1 cellular context compared by ENCODE assay signal in the genomic region with DNA sequence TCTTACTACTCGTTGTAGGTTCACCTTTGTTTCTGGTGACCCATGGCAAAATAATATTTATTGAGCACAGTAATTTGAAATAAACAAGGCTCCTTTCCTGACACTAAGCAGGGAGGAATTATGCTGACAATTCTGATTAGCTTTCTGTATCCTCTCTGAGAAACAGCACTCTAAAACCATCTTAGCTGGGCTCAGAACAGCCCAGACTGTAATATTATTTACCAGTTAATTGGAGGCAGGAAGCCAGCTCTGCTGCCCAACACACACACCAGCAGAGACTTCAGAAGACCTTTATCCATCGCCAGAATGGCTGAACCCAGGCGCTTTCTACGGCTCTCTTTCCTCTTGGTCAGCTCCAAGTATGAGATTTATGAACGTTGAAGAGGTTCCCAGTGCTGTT.
TF ChIP-seq lines count a peak whose summit lies in the region.

No MANE protein-coding gene starts in this region.

TF ChIP-seq in SK-N-SH treated with all-trans-retinoic acid at 6 μM for 48 hours, 23 proteins besides CTCF, POLR2A, EP300 and RAD21 (continued from another document):
- TF ChIP-seq, protein P1, sequence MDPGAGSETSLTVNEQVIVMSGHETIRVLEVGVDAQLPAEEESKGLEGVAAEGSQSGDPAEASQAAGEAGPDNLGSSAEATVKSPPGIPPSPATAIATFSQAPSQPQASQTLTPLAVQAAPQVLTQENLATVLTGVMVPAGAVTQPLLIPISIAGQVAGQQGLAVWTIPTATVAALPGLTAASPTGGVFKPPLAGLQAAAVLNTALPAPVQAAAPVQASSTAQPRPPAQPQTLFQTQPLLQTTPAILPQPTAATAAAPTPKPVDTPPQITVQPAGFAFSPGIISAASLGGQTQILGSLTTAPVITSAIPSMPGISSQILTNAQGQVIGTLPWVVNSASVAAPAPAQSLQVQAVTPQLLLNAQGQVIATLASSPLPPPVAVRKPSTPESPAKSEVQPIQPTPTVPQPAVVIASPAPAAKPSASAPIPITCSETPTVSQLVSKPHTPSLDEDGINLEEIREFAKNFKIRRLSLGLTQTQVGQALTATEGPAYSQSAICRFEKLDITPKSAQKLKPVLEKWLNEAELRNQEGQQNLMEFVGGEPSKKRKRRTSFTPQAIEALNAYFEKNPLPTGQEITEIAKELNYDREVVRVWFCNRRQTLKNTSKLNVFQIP (CRISPR knock-in tag; IDR thresholded peaks at IDR 0.05; ENCODE audit: borderline replicate concordance, low read depth) = no peak
- no peak for TF ChIP-seq GLIS3 (CRISPR knock-in tag; IDR thresholded peaks at IDR 0.05)
- no peak for TF ChIP-seq ZFP30 (CRISPR knock-in tag; IDR thresholded peaks at IDR 0.05)
- TF ChIP-seq ISL1 (CRISPR knock-in tag; IDR thresholded peaks at IDR 0.05) = no peak
- no peak for TF ChIP-seq ARNTL (CRISPR knock-in tag; IDR thresholded peaks at IDR 0.05; ENCODE audit: borderline replicate concordance, low read depth)
TF ChIP-seq in SK-N-SH treated with all-trans-retinoic acid at 6 μM for 48 hours: peak in this region for 0.
